Comparison of ENCODE assay signal across 9 cellular contexts in genomic region chr2:26401739-26402541, GRCh38. TPM values are rescaled to one million over a fixed set of nuclear protein-coding genes. Genes with fewer than 3 reads are reported as not detected.
DNase-seq lines count a peak whose midpoint lies in the region; ATAC-seq, FAIRE-seq and TF ChIP-seq lines count a peak whose summit lies in the region.
"Had no signal": no experiment of that assay in that cellular context is flagged by ENCODE, and none has a peak within 500 bp of the region (broad histone marks: within the 10 kb centered on the region; RNA-seq: fewer than 3 reads in every experiment).

Gene DRC1 (plus strand): TSS chr2:26401920. CDS start chr2:26401990, 70 bp downstream.

- 27% methylated on average over 32 of the region's 63 CpGs for WGBS in right lobe of liver (ENCODE audit: insufficient coverage, low coverage, low lambda C conversion rate, missing lambda C conversion rate)

- no TSS peak for BruUV-seq in Panc1 (replicated peaks; lab: Mats Ljungman, UMichigan)

- H2AFZ ChIP-seq in MM.1S (ENCODE audit: low read length), result no peak within 1 kb of the TSS

- H3K27ac Mint-ChIP-seq in endothelial cell (ENCODE audit: unreplicated experiment), result peak within 1 kb of the TSS; percentile 52
- H3K27ac Mint-ChIP-seq: activated naive CD4-positive, alpha-beta T cell treated with anti-CD3 and anti-CD28 coated beads, Interleukin-2, amount 50 U/mL, for 72 hours had no signal

- H3K79me2 ChIP-seq in MM.1S (ENCODE audit: low read length), result no peaks in the 10 kb centered on the region

- no peaks in the 10 kb centered on the region for H3K9me3 Mint-ChIP-seq in endothelial cell (ENCODE audit: unreplicated experiment)
- H3K9me3 Mint-ChIP-seq: activated naive CD4-positive, alpha-beta T cell treated with anti-CD3 and anti-CD28 coated beads, Interleukin-2, amount 50 U/mL, for 72 hours had no signal

- TF ChIP-seq CTCF in Panc1 (IDR thresholded peaks at IDR 0.05) (no peak), endothelial cell (IDR thresholded peaks at IDR 0.05; ENCODE audit: unreplicated experiment) (no peak), right lobe of liver (IDR thresholded peaks at IDR 0.05) (no peak), MM.1S (IDR thresholded peaks at IDR 0.05; ENCODE audit: low read length) (no peak)

- CTCF ChIA-PET in Panc1 (lab: Charles Lee), result no interaction called here

- no peaks in the 10 kb centered on the region for H3K4me1 ChIP-seq in Panc1 (ENCODE audit: control insufficient read depth, insufficient read depth, low read length)
- no peaks in the 10 kb centered on the region for H3K4me1 ChIP-seq in right lobe of liver
- H3K4me1 ChIP-seq in MM.1S (ENCODE audit: low read length), result peaks cover 4% of the 10 kb centered on the region; the same call in 1 of the 2 replicates

- ATAC-seq in Panc1 (peak; percentile 90), right lobe of liver (peak; percentile 58 to 82 (median 66))

- no peaks in the 10 kb centered on the region for H3K9me2 ChIP-seq in MM.1S (replicated peaks; ENCODE audit: insufficient read depth, low read length)

- intact Hi-C loops in Panc1 (cut with micrococcal nuclease; ENCODE audit: unreplicated experiment), result loop anchor here (10.0 kb wide), 1 partner anchor 173 kb away; no protein-coding TSS in a partner anchor
- intact Hi-C loops in right lobe of liver (cut with DNase I), result no loop called here

- in situ Hi-C loops in Panc1 (cut with HindIII; ENCODE audit: low pct_unique_long_range_greater_than_20kb, low sequenced_read_pairs), result no loop called here

- H3K27me3 ChIP-seq in Panc1 (ENCODE audit: control insufficient read depth, insufficient read depth, low read length) (no peaks in the 10 kb centered on the region), right lobe of liver (no peaks in the 10 kb centered on the region), MM.1S (replicated peaks; ENCODE audit: insufficient read depth, low read length) (no peaks in the 10 kb centered on the region)

- FAIRE-seq in H54 (lab: Jason Lieb, UNC) (no peak), RCC 7860 (lab: Jason Lieb, UNC) (no peak)

- DNase-seq in AG08396 (ENCODE audit: low spot score) (peak; percentile 98), H54 (ENCODE audit: insufficient read length, low spot score) (peak; percentile 77), Panc1 (ENCODE audit: low read depth, low spot score) (no peak), endothelial cell (ENCODE audit: low spot score) (peak; percentile 95), right lobe of liver (peak in 2 of 3 donors; percentile 61 to 67), stromal cell of bone marrow (ENCODE audit: low read depth) (peak; percentile 62), RCC 7860 (ENCODE audit: low spot score) (no peak), MM.1S (no peak)

- peaks cover 3% of the 10 kb centered on the region for H3K27me3 Mint-ChIP-seq in endothelial cell (ENCODE audit: unreplicated experiment)

- no peaks in the 10 kb centered on the region for H4K20me1 ChIP-seq in MM.1S (ENCODE audit: insufficient read depth, low read length)

- H3F3A ChIP-seq in MM.1S (ENCODE audit: insufficient read depth, low read length), result 0 out of 2 replicates have a peak, but pooled peaks cover 3% of the 10 kb centered on the region

- H3K4me3 ChIP-seq in Panc1 (ENCODE audit: low read depth in 2 of 2, low read length in 2 of 2), result peak within 1 kb of the TSS; percentile 29 to 44
- H3K4me3 ChIP-seq in right lobe of liver, result no peak within 1 kb of the TSS
- no peak within 1 kb of the TSS for H3K4me3 ChIP-seq in MM.1S (ENCODE audit: low read length)

- H3K9me3 ChIP-seq in Panc1 (ENCODE audit: control insufficient read depth, insufficient read depth, low read depth, low read length), result no peaks in the 10 kb centered on the region
- no peaks in the 10 kb centered on the region for H3K9me3 ChIP-seq in right lobe of liver
- H3K9me3 ChIP-seq in MM.1S (replicated peaks; ENCODE audit: insufficient read depth, low read length), result no peaks in the 10 kb centered on the region

- H3K36me3 ChIP-seq in Panc1 (ENCODE audit: control insufficient read depth, insufficient read depth, low read length) (no peaks in the 10 kb centered on the region), right lobe of liver (no peaks in the 10 kb centered on the region), MM.1S (replicated peaks; ENCODE audit: insufficient read depth, low read length) (no peaks in the 10 kb centered on the region)

- no peaks in the 10 kb centered on the region for H3K4me1 Mint-ChIP-seq in endothelial cell (ENCODE audit: unreplicated experiment)

- H3K27ac ChIP-seq in Panc1 (ENCODE audit: low read length), result no peak within 1 kb of the TSS
- H3K27ac ChIP-seq in right lobe of liver, result no peak within 1 kb of the TSS
- no peak within 1 kb of the TSS for H3K27ac ChIP-seq in MM.1S (ENCODE audit: low read length)

- TF ChIP-seq POLR2A in H54 (IDR thresholded peaks at IDR 0.05; ENCODE audit: low read depth, low read length), result no peak
- no peak for TF ChIP-seq POLR2A in right lobe of liver (IDR thresholded peaks at IDR 0.05)

- peak within 1 kb of the TSS; percentile 59 for H3K4me3 Mint-ChIP-seq in endothelial cell (ENCODE audit: unreplicated experiment)

- no peak within 1 kb of the TSS for H3K9ac ChIP-seq in MM.1S (ENCODE audit: low read length)

- no peak within 1 kb of the TSS for H3K4me2 ChIP-seq in MM.1S (ENCODE audit: low read depth, low read length)

- POLR2A ChIA-PET in Panc1 (lab: Charles Lee), result interaction anchor here (0.6 kb wide), 1 partner anchor 10 kb away, joined by 3 read pairs; no protein-coding TSS in a partner anchor

- H3K36me3 Mint-ChIP-seq in endothelial cell (ENCODE audit: low read depth, unreplicated experiment), result no peaks in the 10 kb centered on the region
- H3K36me3 Mint-ChIP-seq: activated naive CD4-positive, alpha-beta T cell treated with anti-CD3 and anti-CD28 coated beads, Interleukin-2, amount 50 U/mL, for 72 hours had no signal

RNA-seq across cellular contexts. Expression of gene DRC1, which starts in this region (rescaled TPM):
- total RNA-seq in Panc1 (2021; ENCODE audit: unreplicated experiment) (0.18 TPM), endothelial cell (ENCODE audit: unreplicated experiment) (0.36 TPM), right lobe of liver (under 1 TPM in 2 of 6 experiments, not detected in 4; 0.31 TPM)
- not detected for polyA plus RNA-seq in Panc1 (2012; ENCODE audit: insufficient read length)
- total RNA-seq: activated naive CD4-positive, alpha-beta T cell treated with anti-CD3 and anti-CD28 coated beads, Interleukin-2, amount 50 U/mL, for 72 hours had no signal

Comparison
In these comparisons a context has a peak if more than half of its experiments do, and no peak if none do; other contexts are left out.
1. Peak in ATAC-seq and H3K4me3 ChIP-seq in Panc1; RNA of the gene not detected or under 1 TPM.
2. Peak in DNase-seq in endothelial cell; RNA of the gene not detected or under 1 TPM.
3. Peak in DNase-seq and ATAC-seq in right lobe of liver; RNA of the gene not detected or under 1 TPM.
4. DNase-seq: peak in AG08396 (single experiment), H54 (single experiment) and stromal cell of bone marrow (single experiment); none in Panc1 (single experiment), RCC 7860 (single experiment) and MM.1S (single experiment).